Comparison of ENCODE assay signal across 17 cellular contexts in genomic region chrX:63739885-63740284, GRCh38.
"Had no signal": no experiment of that assay in that cellular context is flagged by ENCODE, and none has a peak within 500 bp of the region (broad histone marks: within the 10 kb centered on the region; RNA-seq: fewer than 3 reads in every experiment).

No MANE protein-coding gene starts in this region.

- H3K27ac Mint-ChIP-seq: activated CD4-positive, alpha-beta memory T cell treated with anti-CD3 and anti-CD28 coated beads for 36 hours; activated naive CD8-positive, alpha-beta T cell treated with anti-CD3 and anti-CD28 coated beads, Interleukin-2, amount 10 ng/mL, durations not matched to agents 7 days and 5 days; activated T-cell treated with anti-CD3 and anti-CD28 coated beads, Interleukin-2, amount 50 U/mL, for 72 hours; nephron; stimulated activated effector memory CD8-positive, alpha-beta T cell treated with anti-CD3 and anti-CD28 coated beads, Interleukin-12 subunit alpha, Interleukin-12 subunit beta, amount 100 ng/mL, for 72 hours had no signal

- ATAC-seq: activated T-cell treated with anti-CD3 and anti-CD28 coated beads, Interleukin-2, amount 50 U/mL, for 72 hours; left lobe of liver; psoas muscle; right lobe of liver had no signal

- H3K9me3 ChIP-seq: esophagus muscularis mucosa, psoas muscle, right lobe of liver, tibial artery, uterus had no signal

- H3K36me3 ChIP-seq: esophagus muscularis mucosa, right lobe of liver, tibial artery, uterus had no signal

- H3K36me3 Mint-ChIP-seq: activated CD4-positive, alpha-beta memory T cell treated with anti-CD3 and anti-CD28 coated beads for 36 hours; stimulated activated effector memory CD8-positive, alpha-beta T cell treated with anti-CD3 and anti-CD28 coated beads, Interleukin-12 subunit alpha, Interleukin-12 subunit beta, amount 100 ng/mL, for 72 hours had no signal

- H3K27ac ChIP-seq: esophagus muscularis mucosa, psoas muscle, right lobe of liver, tibial artery, uterus had no signal

- H3K4me3 Mint-ChIP-seq: activated CD4-positive, alpha-beta memory T cell treated with anti-CD3 and anti-CD28 coated beads for 36 hours; activated naive CD8-positive, alpha-beta T cell treated with anti-CD3 and anti-CD28 coated beads, Interleukin-2, amount 10 ng/mL, durations not matched to agents 7 days and 5 days; activated T-cell treated with anti-CD3 and anti-CD28 coated beads, Interleukin-2, amount 50 U/mL, for 72 hours; nephron; stimulated activated effector memory CD8-positive, alpha-beta T cell treated with anti-CD3 and anti-CD28 coated beads, Interleukin-12 subunit alpha, Interleukin-12 subunit beta, amount 100 ng/mL, for 72 hours had no signal

- H3K27me3 Mint-ChIP-seq: activated CD4-positive, alpha-beta memory T cell treated with anti-CD3 and anti-CD28 coated beads for 36 hours; activated naive CD8-positive, alpha-beta T cell treated with anti-CD3 and anti-CD28 coated beads, Interleukin-2, amount 10 ng/mL, durations not matched to agents 7 days and 5 days had no signal

- H3K9me3 Mint-ChIP-seq: activated CD4-positive, alpha-beta memory T cell treated with anti-CD3 and anti-CD28 coated beads for 36 hours; activated naive CD8-positive, alpha-beta T cell treated with anti-CD3 and anti-CD28 coated beads, Interleukin-2, amount 10 ng/mL, durations not matched to agents 7 days and 5 days; activated T-cell treated with anti-CD3 and anti-CD28 coated beads, Interleukin-2, amount 50 U/mL, for 72 hours; nephron; stimulated activated effector memory CD8-positive, alpha-beta T cell treated with anti-CD3 and anti-CD28 coated beads, Interleukin-12 subunit alpha, Interleukin-12 subunit beta, amount 100 ng/mL, for 72 hours had no signal

- DNase-seq: activated CD4-positive, alpha-beta memory T cell treated with anti-CD3 and anti-CD28 coated beads for 36 hours; activated CD4-positive, alpha-beta T cell treated with anti-CD3 and anti-CD28 coated beads for 1 hour; activated CD8-positive, alpha-beta memory T cell treated with anti-CD3 and anti-CD28 coated beads, Interleukin-2, amount 50 U/mL, for 4 hours; activated gamma-delta T cell treated with Interleukin-2 at 50 U/mL for 16 hours; activated naive CD8-positive, alpha-beta T cell treated with anti-CD3 and anti-CD28 coated beads, Interleukin-2, amount 10 ng/mL, durations not matched to agents 7 days and 5 days; activated T-cell treated with anti-CD3 and anti-CD28 coated beads, Interleukin-2, amount 50 U/mL, for 72 hours; anterior cingulate cortex; cerebellar nuclear complex; glutamatergic neuron; psoas muscle; right lobe of liver; tibial artery; uterus had no signal

- H3K27me3 ChIP-seq: esophagus muscularis mucosa, right lobe of liver, tibial artery, uterus had no signal

- H3K4me3 ChIP-seq: esophagus muscularis mucosa, psoas muscle, right lobe of liver, tibial artery, uterus had no signal
